ENCODE assay signal across 1 cellular context in genomic region chr9:35079426-35080341, GRCh38.
TF ChIP-seq lines count a peak whose summit lies in the region.

TSS of gene FANCG (minus strand) at chr9:35079942. CDS start at chr9:35079524, 418 bp downstream.

TF ChIP-seq in GM12878, 131 proteins besides CTCF, POLR2A, EP300 and RAD21 (continued from another document and continues in another):
- TF ChIP-seq ZBTB11 (CRISPR knock-in tag; IDR thresholded peaks at IDR 0.05) (peak; percentile 46; the same call in 1 of the 2 replicates), BCL3 (IDR thresholded peaks at IDR 0.05; ENCODE audit: borderline replicate concordance, insufficient read depth, low read depth, low read length, poor library complexity, severe bottlenecking) (peak; percentile 37), NR2F1 (conservative IDR thresholded peaks at IDR 0.05) (no peak), DPF2 (IDR thresholded peaks at IDR 0.05) (peak; percentile 51), TAF1 (IDR thresholded peaks at IDR 0.05; ENCODE audit: borderline replicate concordance, low read depth, low read length) (peak; percentile 55), ZNF592 (IDR thresholded peaks at IDR 0.05) (no peak), MEF2A (IDR thresholded peaks at IDR 0.05; ENCODE audit: insufficient read depth, low read depth, low read length) (no peak), RCOR1 (conservative IDR thresholded peaks at IDR 0.05; ENCODE audit: low read depth, low read length) (no peak), SREBF1 (IDR thresholded peaks at IDR 0.05; ENCODE audit: low read length) (no peak), ATF7 (IDR thresholded peaks at IDR 0.05; ENCODE audit: low read depth) (no peak), POLR2AphosphoS5 (IDR thresholded peaks at IDR 0.05; ENCODE audit: low read length) (peak; percentile 79), CUX1 (IDR thresholded peaks at IDR 0.05; ENCODE audit: insufficient replicate concordance, low read depth, low read length) (no peak), HDGF (IDR thresholded peaks at IDR 0.05) (no peak), ZBTB4 (CRISPR knock-in tag; IDR thresholded peaks at IDR 0.05) (no peak), SIN3A (IDR thresholded peaks at IDR 0.05; ENCODE audit: low read depth, low read length) (peak; percentile 87), ZNF687 (IDR thresholded peaks at IDR 0.05) (no peak), BCLAF1 (IDR thresholded peaks at IDR 0.05) (no peak), SMARCA5 (IDR thresholded peaks at IDR 0.05) (no peak), CBFB (IDR thresholded peaks at IDR 0.05; ENCODE audit: low read depth) (no peak), PML (IDR thresholded peaks at IDR 0.05; ENCODE audit: low read length) (peak; percentile 54; the same call in 1 of the 2 replicates), BHLHE40 (IDR thresholded peaks at IDR 0.05; ENCODE audit: borderline replicate concordance in 1 of 2, low read depth in 2 of 2, low read length in 1 of 2) (no peak; a peak in 1 of 4 replicates), IKZF1 (conservative IDR thresholded peaks at IDR 0.05) (peak; percentile 84), STAT1 (conservative IDR thresholded peaks at IDR 0.05) (peak; percentile 14; the same call in 1 of the 2 replicates), RELB (IDR thresholded peaks at IDR 0.05; ENCODE audit: low read depth) (no peak; the same call in 1 of the 2 replicates), BCL11A (IDR thresholded peaks at IDR 0.05; ENCODE audit: low read depth, low read length) (no peak)
